In genomic region chr17:77616243-77616731, GRCh38 we compare ENCODE assay signal across 1 cellular context.
TF ChIP-seq lines count a peak whose summit lies in the region.

No MANE protein-coding gene starts in this region.

TF ChIP-seq in HCT116, 20 proteins besides CTCF, POLR2A, EP300 and RAD21:
- peak; percentile 39; the same call in 1 of the 2 replicates for TF ChIP-seq FOSL1 (IDR thresholded peaks at IDR 0.05; ENCODE audit: low read depth)
- no peak for TF ChIP-seq ZNF274 (IDR thresholded peaks at IDR 0.05; ENCODE audit: low read depth, low read length)
